Comparison of ENCODE assay signal across 8 cellular contexts in the genomic region with DNA sequence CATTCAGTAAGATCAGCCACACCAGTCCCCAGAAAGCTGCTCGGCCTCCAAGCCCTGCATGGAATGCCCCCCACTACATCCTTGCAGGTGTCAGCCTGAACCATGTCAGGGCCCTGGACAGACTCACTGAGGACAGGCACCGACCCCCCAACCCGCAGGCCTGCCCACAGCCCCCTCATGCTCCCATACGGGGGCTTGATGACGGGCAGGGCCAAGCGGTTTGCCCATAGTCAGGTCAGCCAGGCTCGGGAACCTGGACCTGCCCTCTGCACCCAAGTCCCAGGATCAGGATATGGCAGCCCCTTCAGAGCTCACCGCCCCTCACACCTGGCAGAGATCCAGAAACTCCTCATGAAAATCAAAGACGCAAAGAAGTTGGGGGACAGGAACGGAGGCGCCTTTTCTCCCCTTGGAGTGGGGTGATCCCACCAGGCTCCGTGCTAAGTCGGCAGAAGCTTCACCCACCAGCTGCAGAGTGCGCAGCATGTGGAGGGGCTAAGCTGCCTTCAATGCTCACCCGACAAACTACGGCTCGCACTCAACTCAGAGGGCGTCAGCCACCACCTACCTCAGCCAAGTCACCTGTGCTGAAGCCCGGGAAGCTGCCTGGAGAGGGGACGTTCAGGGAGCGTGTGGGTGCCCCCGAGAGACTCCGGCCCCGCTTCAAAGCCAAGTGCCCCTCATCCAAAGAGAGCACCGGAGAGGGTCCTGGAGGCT. TPM values are rescaled to one million over a fixed set of nuclear protein-coding genes. Genes with fewer than 3 reads are reported as not detected.
DNase-seq lines count a peak whose midpoint lies in the region; ATAC-seq and TF ChIP-seq lines count a peak whose summit lies in the region.

No MANE protein-coding gene starts in this region.

- DNase-seq in activated naive CD4-positive, alpha-beta T cell treated with anti-CD3 and anti-CD28 coated beads, Interleukin-2, amount 10 ng/mL, durations not matched to agents 7 days and 5 days = no peak
- DNase-seq in activated naive CD4-positive, alpha-beta T cell treated with anti-CD3 and anti-CD28 coated beads, Interleukin-2, amount 50 U/mL, for 16 hours = no peak
- no peak for DNase-seq in activated CD8-positive, alpha-beta T cell treated with anti-CD3 and anti-CD28 coated beads, Interleukin-2, amount 10 ng/mL, durations not matched to agents 7 days and 5 days
- DNase-seq in iPS DF 6.9 (ENCODE audit: low read depth, low spot score) (no peak), thoracic aorta (ENCODE audit: low spot score) (no peak), GM10248 (ENCODE audit: extremely low spot score) (no peak), NCI-H2081 (lab: John Stamatoyannopoulos, UW) (no peak)

- WGBS in iPS DF 6.9 (ENCODE audit: insufficient coverage, insufficient read length) = no CpG with 5 or more reads among the region's 25 CpGs

- H3K27ac Mint-ChIP-seq in activated naive CD4-positive, alpha-beta T cell treated with anti-CD3 and anti-CD28 coated beads, Interleukin-2, amount 10 ng/mL, durations not matched to agents 7 days and 5 days = peak overlapping the region; percentile 73
- H3K27ac Mint-ChIP-seq in activated CD8-positive, alpha-beta T cell treated with anti-CD3 and anti-CD28 coated beads, Interleukin-2, amount 10 ng/mL, durations not matched to agents 7 days and 5 days = peak overlapping the region; percentile 43

- H3K36me3 Mint-ChIP-seq in activated naive CD4-positive, alpha-beta T cell treated with anti-CD3 and anti-CD28 coated beads, Interleukin-2, amount 10 ng/mL, durations not matched to agents 7 days and 5 days = peaks cover 8% of the 10 kb centered on the region
- H3K36me3 Mint-ChIP-seq in activated CD8-positive, alpha-beta T cell treated with anti-CD3 and anti-CD28 coated beads, Interleukin-2, amount 10 ng/mL, durations not matched to agents 7 days and 5 days (ENCODE audit: low read depth) = peaks cover 1% of the 10 kb centered on the region

- H3K4me1 Mint-ChIP-seq in activated naive CD4-positive, alpha-beta T cell treated with anti-CD3 and anti-CD28 coated beads, Interleukin-2, amount 10 ng/mL, durations not matched to agents 7 days and 5 days = peaks cover 19% of the 10 kb centered on the region
- H3K4me1 Mint-ChIP-seq in activated CD8-positive, alpha-beta T cell treated with anti-CD3 and anti-CD28 coated beads, Interleukin-2, amount 10 ng/mL, durations not matched to agents 7 days and 5 days (ENCODE audit: low read depth) = peaks cover 19% of the 10 kb centered on the region

- no peak for TF ChIP-seq CTCF in thoracic aorta (IDR thresholded peaks at IDR 0.05)
- TF ChIP-seq CTCF in GM10248 (IDR thresholded peaks at IDR 0.05; ENCODE audit: control extremely low read depth, extremely low read depth, low read depth, missing control alignments) = no peak

- no peak for ATAC-seq in activated CD8-positive, alpha-beta T cell treated with anti-CD3 and anti-CD28 coated beads, Interleukin-2, amount 10 ng/mL, durations not matched to agents 7 days and 5 days
- ATAC-seq in thoracic aorta (ENCODE audit: insufficient number of reproducible peaks, low FRiP score, low read depth) (no peak), HG02852 (IDR thresholded peaks at IDR 0.05; ENCODE audit: unreplicated experiment) (no peak)

- POLR2A ChIA-PET in activated CD8-positive, alpha-beta T cell treated with anti-CD3 and anti-CD28 coated beads, Interleukin-2, amount 10 ng/mL, durations not matched to agents 7 days and 5 days (lab: Charles Lee) = interaction anchor here (0.8 to 2.5 kb wide), 3 partner anchors 14 to 327 kb away, joined by 3 to 9 read pairs (median 3); a partner anchor contains a TSS
- POLR2A ChIA-PET in GM10248 (lab: Yijun Ruan, JAX) = interaction anchor here (1.2 kb wide), 1 partner anchor 34 kb away, joined by 3 read pairs; no protein-coding TSS in a partner anchor

- no peak overlapping the region for H3K27ac ChIP-seq in iPS DF 6.9 (ENCODE audit: low read length)
- peak overlapping the region; percentile 7 to 93 for H3K27ac ChIP-seq in thoracic aorta

- H3K27me3 Mint-ChIP-seq in activated naive CD4-positive, alpha-beta T cell treated with anti-CD3 and anti-CD28 coated beads, Interleukin-2, amount 10 ng/mL, durations not matched to agents 7 days and 5 days = no peaks in the 10 kb centered on the region
- H3K27me3 Mint-ChIP-seq in activated CD8-positive, alpha-beta T cell treated with anti-CD3 and anti-CD28 coated beads, Interleukin-2, amount 10 ng/mL, durations not matched to agents 7 days and 5 days (ENCODE audit: low read depth) = no peaks in the 10 kb centered on the region

- H3K9me3 ChIP-seq in iPS DF 6.9 (ENCODE audit: control insufficient read depth, insufficient read depth, low read length) (no peaks in the 10 kb centered on the region), thoracic aorta (no peaks in the 10 kb centered on the region)

- H3K4me1 ChIP-seq in iPS DF 6.9 (ENCODE audit: control insufficient read depth, insufficient read depth, low read length) (no peaks in the 10 kb centered on the region; the same call in none of the 2 replicates), thoracic aorta (ENCODE audit: control insufficient read depth in 1 of 2, low read depth in 2 of 2) (peaks cover 8 to 22% of the 10 kb centered on the region in 2 donors)

- no peaks in the 10 kb centered on the region for H3K9me3 Mint-ChIP-seq in activated naive CD4-positive, alpha-beta T cell treated with anti-CD3 and anti-CD28 coated beads, Interleukin-2, amount 10 ng/mL, durations not matched to agents 7 days and 5 days
- H3K9me3 Mint-ChIP-seq in activated CD8-positive, alpha-beta T cell treated with anti-CD3 and anti-CD28 coated beads, Interleukin-2, amount 10 ng/mL, durations not matched to agents 7 days and 5 days (ENCODE audit: insufficient read depth) = no peaks in the 10 kb centered on the region

- peak overlapping the region; percentile 68 for H3K4me3 Mint-ChIP-seq in activated naive CD4-positive, alpha-beta T cell treated with anti-CD3 and anti-CD28 coated beads, Interleukin-2, amount 10 ng/mL, durations not matched to agents 7 days and 5 days
- H3K4me3 Mint-ChIP-seq in activated CD8-positive, alpha-beta T cell treated with anti-CD3 and anti-CD28 coated beads, Interleukin-2, amount 10 ng/mL, durations not matched to agents 7 days and 5 days = peak overlapping the region; percentile 75

- H3K4me3 ChIP-seq in iPS DF 6.9 (ENCODE audit: low read length) = peak overlapping the region; percentile 70; the same call in 1 of the 2 replicates
- H3K4me3 ChIP-seq in thoracic aorta = peak overlapping the region; percentile 89

- H3K36me3 ChIP-seq in iPS DF 6.9 (ENCODE audit: control insufficient read depth, insufficient read depth, low read length) (no peaks in the 10 kb centered on the region; the same call in 1 of the 2 replicates), thoracic aorta (peaks cover 18% of the 10 kb centered on the region)

- no peaks in the 10 kb centered on the region for H3K27me3 ChIP-seq in iPS DF 6.9 (ENCODE audit: control insufficient read depth, insufficient read depth, low read length)
- H3K27me3 ChIP-seq in thoracic aorta (replicated peaks; ENCODE audit: insufficient read depth) = no peaks in the 10 kb centered on the region

- CTCF ChIA-PET in activated naive CD4-positive, alpha-beta T cell treated with anti-CD3 and anti-CD28 coated beads, Interleukin-2, amount 10 ng/mL, durations not matched to agents 7 days and 5 days (lab: Charles Lee) = interaction anchor here (1.9 to 3.5 kb wide), 2 partner anchors 9 to 15 kb away, joined by 4 to 14 read pairs; no protein-coding TSS in a partner anchor
- CTCF ChIA-PET in activated CD8-positive, alpha-beta T cell treated with anti-CD3 and anti-CD28 coated beads, Interleukin-2, amount 10 ng/mL, durations not matched to agents 7 days and 5 days (lab: Charles Lee) = interaction anchor here (2.9 kb wide), 1 partner anchor 15 kb away, joined by 13 read pairs; no protein-coding TSS in a partner anchor
- CTCF ChIA-PET in GM10248 (lab: Yijun Ruan, JAX) = interaction anchor here (1.2 to 5.6 kb wide), 2 partner anchors 12 to 13 kb away, joined by 3 to 56 read pairs; no protein-coding TSS in a partner anchor

RNA-seq across cellular contexts. Expression of a gene that starts 26.5 kb away (rescaled TPM):
- total RNA-seq in activated CD8-positive, alpha-beta T cell treated with anti-CD3 and anti-CD28 coated beads, Interleukin-2, amount 10 ng/mL, durations not matched to agents 7 days and 5 days = 10 to 100 TPM; 24.2 to 25.1 TPM
- total RNA-seq in thoracic aorta = 10 to 100 TPM; 67.9 to 69.7 TPM

RNA-seq across cellular contexts. Expression of a gene that starts 26.6 kb away (rescaled TPM):
- 10 to 100 TPM; 48.5 to 50.7 TPM for total RNA-seq in activated CD8-positive, alpha-beta T cell treated with anti-CD3 and anti-CD28 coated beads, Interleukin-2, amount 10 ng/mL, durations not matched to agents 7 days and 5 days
- total RNA-seq in thoracic aorta = 100 to 1,000 TPM in 1 of 2 donors, 10 to 100 TPM in 1; 61.7 to 124 TPM

RNA-seq across cellular contexts. Expression of a gene that starts 36.3 kb away (rescaled TPM):
- total RNA-seq in activated CD8-positive, alpha-beta T cell treated with anti-CD3 and anti-CD28 coated beads, Interleukin-2, amount 10 ng/mL, durations not matched to agents 7 days and 5 days = 10 to 100 TPM; 19.6 to 24.9 TPM
- 10 to 100 TPM; 22.1 to 42.8 TPM for total RNA-seq in thoracic aorta

RNA-seq across cellular contexts. Expression of a gene that starts 42.3 kb away (rescaled TPM):
- total RNA-seq in activated CD8-positive, alpha-beta T cell treated with anti-CD3 and anti-CD28 coated beads, Interleukin-2, amount 10 ng/mL, durations not matched to agents 7 days and 5 days = 10 to 100 TPM; 17.2 to 20.1 TPM
- total RNA-seq in thoracic aorta = 10 to 100 TPM; 15.2 to 19.3 TPM

RNA-seq across cellular contexts. Expression of a gene that starts 44.8 kb away (rescaled TPM):
- total RNA-seq in activated CD8-positive, alpha-beta T cell treated with anti-CD3 and anti-CD28 coated beads, Interleukin-2, amount 10 ng/mL, durations not matched to agents 7 days and 5 days = under 1 TPM; 0.24 to 0.63 TPM
- 10 to 100 TPM in 1 of 2 donors, 1 to 10 TPM in 1; 2.5 to 15.7 TPM for total RNA-seq in thoracic aorta
